In the genomic region with DNA sequence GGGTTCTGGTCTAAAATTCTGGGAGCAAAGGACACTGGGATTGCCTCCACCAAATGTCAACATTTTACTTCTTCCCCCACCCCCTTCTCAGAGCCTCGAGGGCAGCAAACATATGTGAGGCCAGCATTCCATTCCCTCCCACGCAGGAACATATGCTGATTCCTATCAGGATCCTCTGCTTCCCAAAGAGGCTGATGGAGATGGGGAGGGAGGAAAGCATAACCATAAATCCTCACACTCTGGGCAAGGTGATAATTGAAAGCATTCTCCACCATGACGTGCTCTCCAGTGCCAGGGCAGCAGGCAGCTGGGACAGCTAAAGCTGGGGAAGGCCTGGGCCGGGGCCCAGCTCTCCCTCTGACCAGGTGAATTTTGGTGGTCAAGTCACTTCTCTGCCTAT, we compare ENCODE assay signal across 12 cellular contexts.
DNase-seq lines count a peak whose midpoint lies in the region; ATAC-seq and TF ChIP-seq lines count a peak whose summit lies in the region.
"Had no signal": no experiment of that assay in that cellular context is flagged by ENCODE, and none has a peak within 500 bp of the region (broad histone marks: within the 10 kb centered on the region; RNA-seq: fewer than 3 reads in every experiment).

No MANE protein-coding gene starts in this region.

- no peaks in the 10 kb centered on the region for H4K20me1 ChIP-seq in Loucy (ENCODE audit: insufficient read depth, low read length, poor library complexity, severe bottlenecking)
- no peaks in the 10 kb centered on the region for H4K20me1 ChIP-seq in neural progenitor cell (ENCODE audit: low read depth)

- H3K4me3 Mint-ChIP-seq in neural progenitor cell = no peak overlapping the region
- H3K4me3 Mint-ChIP-seq in activated CD4-positive, alpha-beta memory T cell treated with anti-CD3 and anti-CD28 coated beads for 36 hours = no peak overlapping the region
- no peak overlapping the region for H3K4me3 Mint-ChIP-seq in natural killer cell treated with Interleukin-12 subunit alpha and Interleukin-12 subunit beta and Interleukin-15 and Interleukin-18, amount 100 ng/mL, for 72 hours
- H3K4me3 Mint-ChIP-seq: activated naive CD8-positive, alpha-beta T cell treated with anti-CD3 and anti-CD28 coated beads for 36 hours had no signal

- POLR2A ChIA-PET in activated CD4-positive, alpha-beta memory T cell treated with anti-CD3 and anti-CD28 coated beads for 36 hours (lab: Charles Lee) = no interaction called here

- no peaks in the 10 kb centered on the region for H3K79me2 ChIP-seq in Loucy (ENCODE audit: insufficient read depth, low read length)
- no peaks in the 10 kb centered on the region for H3K79me2 ChIP-seq in neural progenitor cell (ENCODE audit: low read depth)

- peak overlapping the region; percentile 90 for H3K27ac Mint-ChIP-seq in neural progenitor cell
- no peak overlapping the region for H3K27ac Mint-ChIP-seq in activated CD4-positive, alpha-beta memory T cell treated with anti-CD3 and anti-CD28 coated beads for 36 hours
- peak overlapping the region in 1 of 2 donors; percentile 2 for H3K27ac Mint-ChIP-seq in natural killer cell treated with Interleukin-12 subunit alpha and Interleukin-12 subunit beta and Interleukin-15 and Interleukin-18, amount 100 ng/mL, for 72 hours
- H3K27ac Mint-ChIP-seq: activated naive CD8-positive, alpha-beta T cell treated with anti-CD3 and anti-CD28 coated beads for 36 hours had no signal

- DNase-seq in AG08395 (ENCODE audit: low spot score) (peak; percentile 50), dermis blood vessel endothelial cell (peak; percentile 71), neural progenitor cell (ENCODE audit: low spot score) (no peak), NCI-H82 (lab: John Stamatoyannopoulos, UW) (no peak)
- DNase-seq in activated CD4-positive, alpha-beta memory T cell treated with anti-CD3 and anti-CD28 coated beads for 36 hours = no peak
- DNase-seq in natural killer cell treated with Interleukin-12 subunit alpha and Interleukin-12 subunit beta and Interleukin-15 and Interleukin-18, amount 100 ng/mL, for 72 hours (ENCODE audit: low spot score) = no peak
- DNase-seq: activated naive CD8-positive, alpha-beta T cell treated with anti-CD3 and anti-CD28 coated beads for 36 hours; foreskin keratinocyte; NCI-H1048 had no signal

- no peaks in the 10 kb centered on the region for H3K36me3 Mint-ChIP-seq in neural progenitor cell
- no peaks in the 10 kb centered on the region for H3K36me3 Mint-ChIP-seq in activated CD4-positive, alpha-beta memory T cell treated with anti-CD3 and anti-CD28 coated beads for 36 hours
- no peaks in the 10 kb centered on the region for H3K36me3 Mint-ChIP-seq in natural killer cell treated with Interleukin-12 subunit alpha and Interleukin-12 subunit beta and Interleukin-15 and Interleukin-18, amount 100 ng/mL, for 72 hours
- H3K36me3 Mint-ChIP-seq: activated naive CD8-positive, alpha-beta T cell treated with anti-CD3 and anti-CD28 coated beads for 36 hours had no signal

- H2AFZ ChIP-seq in Loucy (ENCODE audit: low read length) (no peak overlapping the region), neural progenitor cell (replicated peaks) (no peak overlapping the region)

- intact Hi-C loops in activated CD4-positive, alpha-beta memory T cell treated with anti-CD3 and anti-CD28 coated beads for 36 hours (cut with micrococcal nuclease) = no loop called here

- H3K4me1 ChIP-seq in Loucy (ENCODE audit: insufficient read depth, low read length, poor library complexity, severe bottlenecking) = peaks cover 52% of the 10 kb centered on the region
- H3K4me1 ChIP-seq in neural progenitor cell = peaks cover 69% of the 10 kb centered on the region
- H3K4me1 ChIP-seq: foreskin keratinocyte had no signal

- H3K9me3 ChIP-seq in Loucy (ENCODE audit: insufficient read depth, low read depth, low read length) (no peaks in the 10 kb centered on the region), neural progenitor cell (ENCODE audit: low read depth) (no peaks in the 10 kb centered on the region)

- H3K9ac ChIP-seq in Loucy (ENCODE audit: low read depth, low read length, poor library complexity, severe bottlenecking) = peak overlapping the region; percentile 22
- no peak overlapping the region for H3K9ac ChIP-seq in neural progenitor cell

- no peak for TF ChIP-seq CTCF in Loucy (conservative IDR thresholded peaks at IDR 0.05; ENCODE audit: low read length)
- no peak for TF ChIP-seq CTCF in neural progenitor cell (IDR thresholded peaks at IDR 0.05)

- H3K27me3 ChIP-seq in Loucy (ENCODE audit: insufficient read depth, low read length, poor library complexity, severe bottlenecking) = no peaks in the 10 kb centered on the region
- no peaks in the 10 kb centered on the region for H3K27me3 ChIP-seq in neural progenitor cell
- H3K27me3 ChIP-seq: foreskin keratinocyte had no signal

- H3K36me3 ChIP-seq in Loucy (ENCODE audit: insufficient read depth, low read length) = no peaks in the 10 kb centered on the region
- no peaks in the 10 kb centered on the region for H3K36me3 ChIP-seq in neural progenitor cell

- peaks cover 76% of the 10 kb centered on the region for H3K4me1 Mint-ChIP-seq in neural progenitor cell
- peaks cover 2% of the 10 kb centered on the region for H3K4me1 Mint-ChIP-seq in activated CD4-positive, alpha-beta memory T cell treated with anti-CD3 and anti-CD28 coated beads for 36 hours (ENCODE audit: low read depth)
- H3K4me1 Mint-ChIP-seq in natural killer cell treated with Interleukin-12 subunit alpha and Interleukin-12 subunit beta and Interleukin-15 and Interleukin-18, amount 100 ng/mL, for 72 hours (ENCODE audit: low read depth in 2 of 2) = peaks cover 27 to 30% of the 10 kb centered on the region in 2 donors

- H3K4me2 ChIP-seq in Loucy (ENCODE audit: low read depth, low read length, poor library complexity, severe bottlenecking) (no peak overlapping the region), neural progenitor cell (no peak overlapping the region)

- H3K27ac ChIP-seq in neural progenitor cell = no peak overlapping the region
- H3K27ac ChIP-seq: foreskin keratinocyte had no signal

- H3K9me3 Mint-ChIP-seq in neural progenitor cell = no peaks in the 10 kb centered on the region
- no peaks in the 10 kb centered on the region for H3K9me3 Mint-ChIP-seq in activated CD4-positive, alpha-beta memory T cell treated with anti-CD3 and anti-CD28 coated beads for 36 hours
- peaks cover 3% of the 10 kb centered on the region for H3K9me3 Mint-ChIP-seq in natural killer cell treated with Interleukin-12 subunit alpha and Interleukin-12 subunit beta and Interleukin-15 and Interleukin-18, amount 100 ng/mL, for 72 hours
- H3K9me3 Mint-ChIP-seq: activated naive CD8-positive, alpha-beta T cell treated with anti-CD3 and anti-CD28 coated beads for 36 hours had no signal

- TF ChIP-seq POLR2A in GM18505 (IDR thresholded peaks at IDR 0.05; ENCODE audit: borderline replicate concordance, extremely low read depth, insufficient read depth, insufficient read length) = no peak

- no peaks in the 10 kb centered on the region for H3K9me2 ChIP-seq in Loucy (replicated peaks; ENCODE audit: low read depth, low read length)

- H3F3A ChIP-seq in Loucy (ENCODE audit: low read depth) (peaks cover 14% of the 10 kb centered on the region), neural progenitor cell (ENCODE audit: low read depth) (peaks cover 32% of the 10 kb centered on the region)

- ATAC-seq in GM18505 (IDR thresholded peaks at IDR 0.05; ENCODE audit: unreplicated experiment) = no peak
- ATAC-seq in natural killer cell treated with Interleukin-12 subunit alpha and Interleukin-12 subunit beta and Interleukin-15 and Interleukin-18, amount 100 ng/mL, for 72 hours = no peak
- ATAC-seq: foreskin keratinocyte, GM12878 had no signal

- CTCF ChIA-PET in activated CD4-positive, alpha-beta memory T cell treated with anti-CD3 and anti-CD28 coated beads for 36 hours (lab: Charles Lee) = no interaction called here

- H3K27me3 Mint-ChIP-seq in neural progenitor cell (ENCODE audit: insufficient read depth, low read depth) = no peaks in the 10 kb centered on the region
- H3K27me3 Mint-ChIP-seq in activated CD4-positive, alpha-beta memory T cell treated with anti-CD3 and anti-CD28 coated beads for 36 hours = no peaks in the 10 kb centered on the region
- H3K27me3 Mint-ChIP-seq in natural killer cell treated with Interleukin-12 subunit alpha and Interleukin-12 subunit beta and Interleukin-15 and Interleukin-18, amount 100 ng/mL, for 72 hours = no peaks in the 10 kb centered on the region
- H3K27me3 Mint-ChIP-seq: activated naive CD8-positive, alpha-beta T cell treated with anti-CD3 and anti-CD28 coated beads for 36 hours had no signal

- H3K4me3 ChIP-seq in Loucy (ENCODE audit: low read length, poor library complexity, severe bottlenecking) (no peak overlapping the region), neural progenitor cell (no peak overlapping the region)
- H3K4me3 ChIP-seq: GM12878 had no signal

Comparison
In these comparisons a context has a peak if more than half of its experiments do, and no peak if none do; other contexts are left out.
1. DNase-seq: peak in AG08395 (single experiment) and dermis blood vessel endothelial cell (single experiment); none in neural progenitor cell (single experiment), activated CD4-positive, alpha-beta memory T cell treated with anti-CD3 and anti-CD28 coated beads for 36 hours (single experiment), NCI-H82 (single experiment) and natural killer cell treated with Interleukin-12 subunit alpha and Interleukin-12 subunit beta and Interleukin-15 and Interleukin-18, amount 100 ng/mL, for 72 hours (single experiment).